Comparison of ENCODE assay signal across 8 cellular contexts in genomic region chr12:14884458-14884878, GRCh38. TPM values are rescaled to one million over a fixed set of nuclear protein-coding genes. Genes with fewer than 3 reads are reported as not detected.
DNase-seq lines count a peak whose midpoint lies in the region; ATAC-seq, FAIRE-seq and TF ChIP-seq lines count a peak whose summit lies in the region.

No MANE protein-coding gene starts in this region.

- H3K4me2 ChIP-seq in Karpas-422 (ENCODE audit: low read depth, low read length, poor library complexity, severe bottlenecking) (peak overlapping the region; percentile 71), astrocyte (ENCODE audit: low read length) (peak overlapping the region; percentile 69), keratinocyte (ENCODE audit: control insufficient read depth, extremely low read depth, insufficient read depth, low read depth, low read length) (peak overlapping the region; percentile 69)

- no peak overlapping the region for H3K4me3 Mint-ChIP-seq in astrocyte (ENCODE audit: unreplicated experiment)

- H2AFZ ChIP-seq in Karpas-422 (ENCODE audit: low read length) (peak overlapping the region; percentile 46; the same call in 1 of the 2 replicates), astrocyte (ENCODE audit: low read depth, low read length) (peak overlapping the region; percentile 8), keratinocyte (ENCODE audit: control insufficient read depth, low read length) (no peak overlapping the region)

- H3K4me1 ChIP-seq in Karpas-422 (ENCODE audit: low read length) (peaks cover 22% of the 10 kb centered on the region), astrocyte (ENCODE audit: insufficient read depth, low read length) (peaks cover 4% of the 10 kb centered on the region), keratinocyte (ENCODE audit: control insufficient read depth, extremely low read depth, insufficient read depth, low read length) (peaks cover 14% of the 10 kb centered on the region)

- peak overlapping the region; percentile 39; the same call in 1 of the 2 replicates for H3K4me3 ChIP-seq in Karpas-422 (ENCODE audit: low read length)
- peak overlapping the region; percentile 31 for H3K4me3 ChIP-seq in astrocyte (ENCODE audit: insufficient read depth, low read depth, low read length)
- peak overlapping the region in 1 of 3 experiments; percentile 18 for H3K4me3 ChIP-seq in keratinocyte (ENCODE audit: control insufficient read depth in 2 of 3, extremely low read depth in 1 of 3, insufficient read depth in 2 of 3, low read depth in 1 of 3, low read length in 3 of 3)

- H3K27me3 Mint-ChIP-seq in astrocyte (ENCODE audit: low read depth, unreplicated experiment), result peaks cover 2% of the 10 kb centered on the region

- dilution Hi-C loops in keratinocyte (cut with MboI; ENCODE audit: extremely low pct_ligation_motif_present, low sequenced_read_pairs), result no loop called here

- no peaks in the 10 kb centered on the region for H3K36me3 Mint-ChIP-seq in astrocyte (ENCODE audit: low read depth, unreplicated experiment)

- H3K27ac ChIP-seq in Karpas-422 (ENCODE audit: low read length) (no peak overlapping the region), astrocyte (ENCODE audit: low read depth, low read length) (no peak overlapping the region), keratinocyte (ENCODE audit: control insufficient read depth, insufficient read depth, low read length) (no peak overlapping the region)

- H3K4me1 Mint-ChIP-seq in astrocyte (ENCODE audit: low read depth, unreplicated experiment), result peaks cover 7% of the 10 kb centered on the region

- H3K9me3 Mint-ChIP-seq in astrocyte (ENCODE audit: unreplicated experiment), result peaks cover 1% of the 10 kb centered on the region

- H3K9ac ChIP-seq in Karpas-422 (ENCODE audit: low read length) (peak overlapping the region; percentile 32; the same call in 1 of the 2 replicates), astrocyte (ENCODE audit: low read length) (peak overlapping the region; percentile 47), keratinocyte (ENCODE audit: control insufficient read depth, extremely low read depth, insufficient read depth, low read length) (no peak overlapping the region)

- TF ChIP-seq CTCF in astrocyte (IDR thresholded peaks at IDR 0.05; ENCODE audit: insufficient read depth, low read depth, low read length) (no peak), keratinocyte (optimal IDR thresholded peaks at IDR 0.05 in 1 of 3, IDR thresholded peaks at IDR 0.05 in 1 of 3, conservative IDR thresholded peaks at IDR 0.05 in 1 of 3; ENCODE audit: extremely low read depth in 1 of 3, insufficient read depth in 2 of 3, low read length in 3 of 3) (no peak)

- H3K9me1 ChIP-seq in keratinocyte (ENCODE audit: control insufficient read depth, extremely low read depth, insufficient read depth, low read length), result no peaks in the 10 kb centered on the region

- FAIRE-seq in astrocyte (lab: Jason Lieb, UNC) (peak; percentile 39), keratinocyte (lab: Jason Lieb, UNC) (peak; percentile 97)

- H3K9me2 ChIP-seq in Karpas-422 (replicated peaks; ENCODE audit: insufficient read depth, low read length), result no peaks in the 10 kb centered on the region

- DNase-seq in Daoy (ENCODE audit: low read depth) (peak; percentile 92), Karpas-422 (peak; percentile 88), T-helper 22 cell (ENCODE audit: low read depth) (peak; percentile 62), astrocyte (ENCODE audit: low read depth) (peak; percentile 86), keratinocyte (ENCODE audit: low read depth, low spot score) (no peak), cortex of kidney (lab: John Stamatoyannopoulos, UW) (no peak)
- DNase-seq in stimulated activated CD4-positive, alpha-beta T cell treated with anti-CD3 and anti-CD28 coated beads, Interleukin-2, amount 100 ng/mL, for 4 hours (ENCODE audit: low read depth), result peak; percentile 75

- ATAC-seq in GM21619 (IDR thresholded peaks at IDR 0.05; ENCODE audit: unreplicated experiment), result peak; percentile 97

- H3K79me2 ChIP-seq in Karpas-422 (ENCODE audit: low read length), result no peaks in the 10 kb centered on the region
- H3K79me2 ChIP-seq in astrocyte (ENCODE audit: insufficient read depth, low read length), result no peaks in the 10 kb centered on the region
- H3K79me2 ChIP-seq in keratinocyte (ENCODE audit: control insufficient read depth, insufficient read depth, low read length), result no peaks in the 10 kb centered on the region

- H3K27me3 ChIP-seq in Karpas-422 (ENCODE audit: low read length) (no peaks in the 10 kb centered on the region), astrocyte (ENCODE audit: insufficient read depth, low read length) (no peaks in the 10 kb centered on the region), keratinocyte (ENCODE audit: control insufficient read depth, extremely low read depth, insufficient read depth, low read length) (no peaks in the 10 kb centered on the region)

- peak overlapping the region; percentile 30 for H3K27ac Mint-ChIP-seq in astrocyte (ENCODE audit: unreplicated experiment)

- H3K9me3 ChIP-seq in Karpas-422 (ENCODE audit: low read length) (no peaks in the 10 kb centered on the region), astrocyte (ENCODE audit: insufficient read depth, low read depth, low read length) (no peaks in the 10 kb centered on the region), keratinocyte (ENCODE audit: control insufficient read depth, low read depth, low read length) (no peaks in the 10 kb centered on the region)

- no peaks in the 10 kb centered on the region for H3K36me3 ChIP-seq in Karpas-422 (ENCODE audit: insufficient read depth, low read length)
- no peaks in the 10 kb centered on the region for H3K36me3 ChIP-seq in astrocyte (ENCODE audit: insufficient read depth, low read length)
- H3K36me3 ChIP-seq in keratinocyte (ENCODE audit: control insufficient read depth in 2 of 2, extremely low read depth in 1 of 2, insufficient read depth in 2 of 2, low read length in 2 of 2), result no peaks in the 10 kb centered on the region

- H4K20me1 ChIP-seq in Karpas-422 (ENCODE audit: insufficient read depth, low read depth, low read length) (no peaks in the 10 kb centered on the region), astrocyte (ENCODE audit: insufficient read depth, low read length) (no peaks in the 10 kb centered on the region), keratinocyte (ENCODE audit: control insufficient read depth, extremely low read depth, insufficient read depth, low read length) (no peaks in the 10 kb centered on the region)

RNA-seq across cellular contexts. Expression of gene MGP, which starts 1.2 kb away (rescaled TPM):
- 39.0 and 76.2 TPM in 2 replicates for total RNA-seq in Daoy (2014; rRNA removed; shearing (Covaris generic))
- not detected in 2 replicates for total RNA-seq in Karpas-422 (2014; rRNA removed; shearing (Covaris generic); ENCODE audit: low replicate concordance)
- not detected in 2 replicates for total RNA-seq in astrocyte
- 0.24 to 0.33 TPM (median 0.31 TPM) in 3 replicates for polyA plus RNA-seq in keratinocyte
- 0.62 TPM for polyA plus RNA-seq in keratinocyte (2011; ENCODE audit: low read depth)
- 0.39 and 0.72 TPM in 2 replicates for polyA plus RNA-seq in keratinocyte (2011; cell fraction: cytosol; rRNA removed)
- polyA plus RNA-seq in keratinocyte (2011; cell fraction: nucleus; rRNA removed), result 0.42 and 0.72 TPM in 2 replicates
- 0.23 and 0.50 TPM in 2 replicates for polyA plus RNA-seq in keratinocyte (2012; ENCODE audit: low replicate concordance)
- polyA minus RNA-seq in keratinocyte, result not detected in 3 replicates
- not detected for polyA minus RNA-seq in keratinocyte (2011; cell fraction: cytosol; rRNA and poly(A)+ RNA removed)
- polyA minus RNA-seq in keratinocyte (2011; cell fraction: nucleus; rRNA and poly(A)+ RNA removed), result not detected in 2 replicates

RNA-seq across cellular contexts. Expression of gene ART4, which starts 41.1 kb away (rescaled TPM):
- total RNA-seq in Daoy (2014; rRNA removed; shearing (Covaris generic)), result not detected in 2 replicates
- total RNA-seq in Karpas-422 (2014; rRNA removed; shearing (Covaris generic); ENCODE audit: low replicate concordance), result not detected in 2 replicates
- total RNA-seq in astrocyte, result not detected in 2 replicates
- polyA plus RNA-seq in keratinocyte, result not detected in 3 replicates
- not detected for polyA plus RNA-seq in keratinocyte (2011; ENCODE audit: low read depth)
- polyA plus RNA-seq in keratinocyte (2011; cell fraction: cytosol; rRNA removed), result not detected in 2 replicates
- not detected in 2 replicates for polyA plus RNA-seq in keratinocyte (2011; cell fraction: nucleus; rRNA removed)
- not detected in 2 replicates for polyA plus RNA-seq in keratinocyte (2012; ENCODE audit: low replicate concordance)
- not detected in 3 replicates for polyA minus RNA-seq in keratinocyte
- polyA minus RNA-seq in keratinocyte (2011; cell fraction: cytosol; rRNA and poly(A)+ RNA removed), result not detected
- not detected in 2 replicates for polyA minus RNA-seq in keratinocyte (2011; cell fraction: nucleus; rRNA and poly(A)+ RNA removed)

RNA-seq across cellular contexts. Expression of gene ERP27, which starts 53.9 kb away (rescaled TPM):
- not detected in 2 replicates for total RNA-seq in Daoy (2014; rRNA removed; shearing (Covaris generic))
- total RNA-seq in Karpas-422 (2014; rRNA removed; shearing (Covaris generic); ENCODE audit: low replicate concordance), result 0.18 and 0.60 TPM in 2 replicates
- 0.29 and 1.0 TPM in 2 replicates for total RNA-seq in astrocyte
- polyA plus RNA-seq in keratinocyte, result 0.06 to 0.18 TPM (median 0.17 TPM) in 3 replicates
- 0.60 TPM for polyA plus RNA-seq in keratinocyte (2011; ENCODE audit: low read depth)
- 0.10 and 0.19 TPM in 2 replicates for polyA plus RNA-seq in keratinocyte (2011; cell fraction: cytosol; rRNA removed)
- polyA plus RNA-seq in keratinocyte (2011; cell fraction: nucleus; rRNA removed), result 0.15 and 0.23 TPM in 2 replicates
- 0.05 and 0.93 TPM in 2 replicates for polyA plus RNA-seq in keratinocyte (2012; ENCODE audit: low replicate concordance)
- 0.10 to 0.33 TPM in 2 of 3 replicates, not detected in the other for polyA minus RNA-seq in keratinocyte
- not detected for polyA minus RNA-seq in keratinocyte (2011; cell fraction: cytosol; rRNA and poly(A)+ RNA removed)
- polyA minus RNA-seq in keratinocyte (2011; cell fraction: nucleus; rRNA and poly(A)+ RNA removed), result 0.47 TPM in 1 of 2 replicates, not detected in the other

Comparison
In these comparisons a context has a peak if more than half of its experiments do, and no peak if none do; other contexts are left out.
1. DNase-seq: peak in Daoy (single experiment), Karpas-422 (single experiment), T-helper 22 cell (single experiment), astrocyte (single experiment) and stimulated activated CD4-positive, alpha-beta T cell treated with anti-CD3 and anti-CD28 coated beads, Interleukin-2, amount 100 ng/mL, for 4 hours (single experiment); none in keratinocyte (single experiment) and cortex of kidney (single experiment).
2. RNA of gene MGP, which starts 1.2 kb away (total RNA-seq): 39.0 to 76.2 TPM in Daoy; not detected in Karpas-422 and not detected in astrocyte; every median in the first group is over 10 times any median in the second.
3. Peak in every context shown above with its lines, with median percentiles within 50 percentile points of each other: H3K4me2 ChIP-seq.